1 cellular context compared by ENCODE assay signal in genomic region chr12:76117067-76117691, GRCh38.
TF ChIP-seq lines count a peak whose summit lies in the region.

No MANE protein-coding gene starts in this region.

TF ChIP-seq in WTC11, 78 proteins besides CTCF, POLR2A, EP300 and RAD21 (continued from another document):
- TF ChIP-seq ZNF512 (CRISPR knock-in tag; IDR thresholded peaks at IDR 0.05; ENCODE audit: borderline replicate concordance) (no peak), PRRX2 (CRISPR knock-in tag; IDR thresholded peaks at IDR 0.05) (no peak), ZMAT4 (CRISPR knock-in tag; IDR thresholded peaks at IDR 0.05) (no peak), NR2C2 (CRISPR knock-in tag; IDR thresholded peaks at IDR 0.05) (no peak), FOXP1 (CRISPR knock-in tag; IDR thresholded peaks at IDR 0.05; ENCODE audit: borderline replicate concordance) (no peak), TCF7 (CRISPR knock-in tag; IDR thresholded peaks at IDR 0.05; ENCODE audit: low read depth) (no peak), CBFB (CRISPR knock-in tag; IDR thresholded peaks at IDR 0.05; ENCODE audit: low read depth) (no peak), NFATC4 (CRISPR knock-in tag; IDR thresholded peaks at IDR 0.05) (no peak)
- TF ChIP-seq, protein P1, sequence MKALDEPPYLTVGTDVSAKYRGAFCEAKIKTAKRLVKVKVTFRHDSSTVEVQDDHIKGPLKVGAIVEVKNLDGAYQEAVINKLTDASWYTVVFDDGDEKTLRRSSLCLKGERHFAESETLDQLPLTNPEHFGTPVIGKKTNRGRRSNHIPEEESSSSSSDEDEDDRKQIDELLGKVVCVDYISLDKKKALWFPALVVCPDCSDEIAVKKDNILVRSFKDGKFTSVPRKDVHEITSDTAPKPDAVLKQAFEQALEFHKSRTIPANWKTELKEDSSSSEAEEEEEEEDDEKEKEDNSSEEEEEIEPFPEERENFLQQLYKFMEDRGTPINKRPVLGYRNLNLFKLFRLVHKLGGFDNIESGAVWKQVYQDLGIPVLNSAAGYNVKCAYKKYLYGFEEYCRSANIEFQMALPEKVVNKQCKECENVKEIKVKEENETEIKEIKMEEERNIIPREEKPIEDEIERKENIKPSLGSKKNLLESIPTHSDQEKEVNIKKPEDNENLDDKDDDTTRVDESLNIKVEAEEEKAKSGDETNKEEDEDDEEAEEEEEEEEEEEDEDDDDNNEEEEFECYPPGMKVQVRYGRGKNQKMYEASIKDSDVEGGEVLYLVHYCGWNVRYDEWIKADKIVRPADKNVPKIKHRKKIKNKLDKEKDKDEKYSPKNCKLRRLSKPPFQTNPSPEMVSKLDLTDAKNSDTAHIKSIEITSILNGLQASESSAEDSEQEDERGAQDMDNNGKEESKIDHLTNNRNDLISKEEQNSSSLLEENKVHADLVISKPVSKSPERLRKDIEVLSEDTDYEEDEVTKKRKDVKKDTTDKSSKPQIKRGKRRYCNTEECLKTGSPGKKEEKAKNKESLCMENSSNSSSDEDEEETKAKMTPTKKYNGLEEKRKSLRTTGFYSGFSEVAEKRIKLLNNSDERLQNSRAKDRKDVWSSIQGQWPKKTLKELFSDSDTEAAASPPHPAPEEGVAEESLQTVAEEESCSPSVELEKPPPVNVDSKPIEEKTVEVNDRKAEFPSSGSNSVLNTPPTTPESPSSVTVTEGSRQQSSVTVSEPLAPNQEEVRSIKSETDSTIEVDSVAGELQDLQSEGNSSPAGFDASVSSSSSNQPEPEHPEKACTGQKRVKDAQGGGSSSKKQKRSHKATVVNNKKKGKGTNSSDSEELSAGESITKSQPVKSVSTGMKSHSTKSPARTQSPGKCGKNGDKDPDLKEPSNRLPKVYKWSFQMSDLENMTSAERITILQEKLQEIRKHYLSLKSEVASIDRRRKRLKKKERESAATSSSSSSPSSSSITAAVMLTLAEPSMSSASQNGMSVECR (CRISPR knock-in tag; IDR thresholded peaks at IDR 0.05; ENCODE audit: borderline replicate concordance) = no peak
